Comparison of ENCODE assay signal across 1 cellular context in the genomic region with DNA sequence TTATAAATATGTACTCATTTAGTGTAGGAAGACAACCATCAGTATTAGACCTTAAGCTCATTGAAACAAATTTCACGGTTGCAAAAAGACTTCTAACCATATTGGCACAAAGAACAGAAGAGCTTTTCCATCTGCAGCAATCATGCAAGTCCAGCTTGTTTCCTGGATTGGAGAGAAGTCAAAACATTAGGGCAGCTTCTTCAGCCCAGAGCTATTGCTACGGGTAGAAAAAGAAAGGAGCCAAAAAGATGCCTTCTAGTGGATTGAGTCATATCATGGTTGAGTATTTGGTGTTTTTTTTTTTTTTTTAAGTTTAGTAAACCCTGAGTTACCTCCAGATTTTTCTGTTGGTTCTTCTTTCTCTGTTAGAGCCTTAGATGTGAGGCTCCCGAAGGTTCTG.
TF ChIP-seq lines count a peak whose summit lies in the region.

No MANE protein-coding gene starts in this region.

TF ChIP-seq in GM23338, 12 proteins besides CTCF, POLR2A, EP300 and RAD21 (continued from another document):
- TF ChIP-seq, protein P1, sequence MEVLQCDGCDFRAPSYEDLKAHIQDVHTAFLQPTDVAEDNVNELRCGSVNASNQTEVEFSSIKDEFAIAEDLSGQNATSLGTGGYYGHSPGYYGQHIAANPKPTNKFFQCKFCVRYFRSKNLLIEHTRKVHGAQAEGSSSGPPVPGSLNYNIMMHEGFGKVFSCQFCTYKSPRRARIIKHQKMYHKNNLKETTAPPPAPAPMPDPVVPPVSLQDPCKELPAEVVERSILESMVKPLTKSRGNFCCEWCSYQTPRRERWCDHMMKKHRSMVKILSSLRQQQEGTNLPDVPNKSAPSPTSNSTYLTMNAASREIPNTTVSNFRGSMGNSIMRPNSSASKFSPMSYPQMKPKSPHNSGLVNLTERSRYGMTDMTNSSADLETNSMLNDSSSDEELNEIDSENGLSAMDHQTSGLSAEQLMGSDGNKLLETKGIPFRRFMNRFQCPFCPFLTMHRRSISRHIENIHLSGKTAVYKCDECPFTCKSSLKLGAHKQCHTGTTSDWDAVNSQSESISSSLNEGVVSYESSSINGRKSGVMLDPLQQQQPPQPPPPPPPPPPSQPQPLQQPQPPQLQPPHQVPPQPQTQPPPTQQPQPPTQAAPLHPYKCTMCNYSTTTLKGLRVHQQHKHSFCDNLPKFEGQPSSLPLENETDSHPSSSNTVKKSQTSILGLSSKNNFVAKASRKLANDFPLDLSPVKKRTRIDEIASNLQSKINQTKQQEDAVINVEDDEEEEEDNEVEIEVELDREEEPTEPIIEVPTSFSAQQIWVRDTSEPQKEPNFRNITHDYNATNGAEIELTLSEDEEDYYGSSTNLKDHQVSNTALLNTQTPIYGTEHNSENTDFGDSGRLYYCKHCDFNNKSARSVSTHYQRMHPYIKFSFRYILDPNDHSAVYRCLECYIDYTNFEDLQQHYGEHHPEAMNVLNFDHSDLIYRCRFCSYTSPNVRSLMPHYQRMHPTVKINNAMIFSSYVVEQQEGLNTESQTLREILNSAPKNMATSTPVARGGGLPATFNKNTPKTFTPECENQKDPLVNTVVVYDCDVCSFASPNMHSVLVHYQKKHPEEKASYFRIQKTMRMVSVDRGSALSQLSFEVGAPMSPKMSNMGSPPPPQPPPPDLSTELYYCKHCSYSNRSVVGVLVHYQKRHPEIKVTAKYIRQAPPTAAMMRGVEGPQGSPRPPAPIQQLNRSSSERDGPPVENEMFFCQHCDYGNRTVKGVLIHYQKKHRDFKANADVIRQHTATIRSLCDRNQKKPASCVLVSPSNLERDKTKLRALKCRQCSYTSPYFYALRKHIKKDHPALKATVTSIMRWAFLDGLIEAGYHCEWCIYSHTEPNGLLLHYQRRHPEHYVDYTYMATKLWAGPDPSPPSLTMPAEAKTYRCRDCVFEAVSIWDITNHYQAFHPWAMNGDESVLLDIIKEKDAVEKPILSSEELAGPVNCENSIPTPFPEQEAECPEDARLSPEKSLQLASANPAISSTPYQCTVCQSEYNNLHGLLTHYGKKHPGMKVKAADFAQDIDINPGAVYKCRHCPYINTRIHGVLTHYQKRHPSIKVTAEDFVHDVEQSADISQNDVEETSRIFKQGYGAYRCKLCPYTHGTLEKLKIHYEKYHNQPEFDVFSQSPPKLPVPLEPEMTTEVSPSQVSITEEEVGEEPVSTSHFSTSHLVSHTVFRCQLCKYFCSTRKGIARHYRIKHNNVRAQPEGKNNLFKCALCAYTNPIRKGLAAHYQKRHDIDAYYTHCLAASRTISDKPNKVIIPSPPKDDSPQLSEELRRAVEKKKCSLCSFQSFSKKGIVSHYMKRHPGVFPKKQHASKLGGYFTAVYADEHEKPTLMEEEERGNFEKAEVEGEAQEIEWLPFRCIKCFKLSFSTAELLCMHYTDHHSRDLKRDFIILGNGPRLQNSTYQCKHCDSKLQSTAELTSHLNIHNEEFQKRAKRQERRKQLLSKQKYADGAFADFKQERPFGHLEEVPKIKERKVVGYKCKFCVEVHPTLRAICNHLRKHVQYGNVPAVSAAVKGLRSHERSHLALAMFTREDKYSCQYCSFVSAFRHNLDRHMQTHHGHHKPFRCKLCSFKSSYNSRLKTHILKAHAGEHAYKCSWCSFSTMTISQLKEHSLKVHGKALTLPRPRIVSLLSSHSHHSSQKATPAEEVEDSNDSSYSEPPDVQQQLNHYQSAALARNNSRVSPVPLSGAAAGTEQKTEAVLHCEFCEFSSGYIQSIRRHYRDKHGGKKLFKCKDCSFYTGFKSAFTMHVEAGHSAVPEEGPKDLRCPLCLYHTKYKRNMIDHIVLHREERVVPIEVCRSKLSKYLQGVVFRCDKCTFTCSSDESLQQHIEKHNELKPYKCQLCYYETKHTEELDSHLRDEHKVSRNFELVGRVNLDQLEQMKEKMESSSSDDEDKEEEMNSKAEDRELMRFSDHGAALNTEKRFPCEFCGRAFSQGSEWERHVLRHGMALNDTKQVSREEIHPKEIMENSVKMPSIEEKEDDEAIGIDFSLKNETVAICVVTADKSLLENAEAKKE (CRISPR knock-in tag; IDR thresholded peaks at IDR 0.05), result no peak
